In the genomic region with DNA sequence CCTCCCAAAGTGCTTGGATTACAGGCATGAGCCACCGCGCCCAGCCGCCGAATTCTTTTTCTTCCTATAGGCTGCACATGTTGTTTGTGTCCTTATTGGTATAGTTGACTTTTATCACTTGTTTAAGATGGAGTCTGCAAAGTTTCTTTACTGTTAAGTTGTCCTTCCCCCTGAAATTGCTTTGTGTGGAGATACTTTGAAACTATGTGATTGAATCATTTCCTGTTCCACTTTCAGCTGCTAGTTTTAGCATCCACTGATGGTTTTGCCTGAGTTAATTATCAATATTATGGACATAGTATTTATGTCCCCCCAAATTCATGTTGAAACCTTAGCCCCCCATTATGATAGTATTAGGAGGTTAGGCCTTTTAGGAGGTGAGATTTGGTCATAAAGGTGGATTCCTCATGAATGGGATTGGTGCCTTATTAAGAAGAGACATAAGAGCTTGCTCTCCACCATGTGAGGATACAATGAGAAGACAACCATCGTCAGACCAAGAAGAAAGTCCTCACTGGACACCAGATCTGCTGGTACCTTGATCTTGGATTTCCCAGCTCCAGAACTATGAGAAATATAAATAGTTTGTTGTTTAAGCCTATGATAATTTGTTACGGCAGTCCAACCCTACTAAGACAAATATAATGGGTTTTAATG, we compare ENCODE assay signal across 11 cellular contexts. TPM values are rescaled to one million over a fixed set of nuclear protein-coding genes. Genes with fewer than 3 reads are reported as not detected.
DNase-seq lines count a peak whose midpoint lies in the region; ATAC-seq, FAIRE-seq and TF ChIP-seq lines count a peak whose summit lies in the region.
"Had no signal": no experiment of that assay in that cellular context is flagged by ENCODE, and none has a peak within 500 bp of the region (broad histone marks: within the 10 kb centered on the region; RNA-seq: fewer than 3 reads in every experiment).

No MANE protein-coding gene starts in this region.

- CTCF ChIA-PET in activated CD8-positive, alpha-beta T cell treated with anti-CD3 and anti-CD28 coated beads for 36 hours (lab: Charles Lee) = interaction anchor here (0.6 to 1.3 kb wide), 3 partner anchors 8 to 31 kb away, joined by 3 to 8 read pairs (median 4); no protein-coding TSS in a partner anchor

- H2AFZ ChIP-seq in trophoblast cell (ENCODE audit: insufficient read depth, low read length, poor library complexity) = no peak overlapping the region

- H3K4me1 Mint-ChIP-seq in activated CD8-positive, alpha-beta T cell treated with anti-CD3 and anti-CD28 coated beads for 36 hours (ENCODE audit: low read depth) = peaks cover 48% of the 10 kb centered on the region
- H3K4me1 Mint-ChIP-seq in glutamatergic neuron (ENCODE audit: low read depth, unreplicated experiment) = peaks cover 7% of the 10 kb centered on the region

- no peak overlapping the region for H2BK5ac ChIP-seq in trophoblast cell (ENCODE audit: low read depth, low read length, poor library complexity)

- peak; percentile 5 for FAIRE-seq in GM12891 (lab: Jason Lieb, UNC)

- TF ChIP-seq POLR2A in GM12891 (IDR thresholded peaks at IDR 0.05; ENCODE audit: low read depth, low read length) = no peak

- no CpG with 5 or more reads among the region's 6 CpGs for WGBS in trophoblast cell (ENCODE audit: extremely low coverage, insufficient coverage, insufficient read length)

- H3K23ac ChIP-seq in trophoblast cell (ENCODE audit: low read length) = no peak overlapping the region

- no peak overlapping the region for H3K4me3 ChIP-seq in trophoblast cell (ENCODE audit: low read depth, low read length)
- H3K4me3 ChIP-seq: adrenal gland, sigmoid colon had no signal

- DNase-seq in GM12891 (ENCODE audit: insufficient read length, low spot score) = no peak
- DNase-seq in activated CD8-positive, alpha-beta T cell treated with anti-CD3 and anti-CD28 coated beads for 36 hours = peak; percentile 8
- no peak for DNase-seq in activated CD4-positive, alpha-beta T cell treated with anti-CD3 and anti-CD28 coated beads for 1 hour
- DNase-seq in HK-2 (ENCODE audit: unreplicated experiment) = no peak
- no peak for DNase-seq in trophoblast cell
- DNase-seq in glutamatergic neuron = no peak
- DNase-seq: adrenal gland, mammary epithelial cell, sigmoid colon had no signal

- peaks cover 37% of the 10 kb centered on the region for H3K36me3 Mint-ChIP-seq in activated CD8-positive, alpha-beta T cell treated with anti-CD3 and anti-CD28 coated beads for 36 hours (ENCODE audit: low read depth)
- peaks cover 4% of the 10 kb centered on the region for H3K36me3 Mint-ChIP-seq in glutamatergic neuron (ENCODE audit: unreplicated experiment)

- peak overlapping the region; percentile 16 for H3K4me3 Mint-ChIP-seq in activated CD8-positive, alpha-beta T cell treated with anti-CD3 and anti-CD28 coated beads for 36 hours
- no peak overlapping the region for H3K4me3 Mint-ChIP-seq in glutamatergic neuron (ENCODE audit: unreplicated experiment)

- no peak overlapping the region for H3K14ac ChIP-seq in trophoblast cell (ENCODE audit: low read length)

- H3K9me3 Mint-ChIP-seq in activated CD8-positive, alpha-beta T cell treated with anti-CD3 and anti-CD28 coated beads for 36 hours = peaks cover 1% of the 10 kb centered on the region
- no peaks in the 10 kb centered on the region for H3K9me3 Mint-ChIP-seq in glutamatergic neuron (ENCODE audit: unreplicated experiment)

- no peak overlapping the region for H2AK5ac ChIP-seq in trophoblast cell (ENCODE audit: low read length)

- peaks cover 0 to 2% of the 10 kb centered on the region in 2 experiments for H3K36me3 ChIP-seq in trophoblast cell (ENCODE audit: control insufficient read depth in 1 of 2, insufficient read depth in 2 of 2, low read length in 2 of 2)
- H3K36me3 ChIP-seq: adrenal gland had no signal

- ATAC-seq in GM19455 (IDR thresholded peaks at IDR 0.05; ENCODE audit: unreplicated experiment) (peak; percentile 51), HG03095 (IDR thresholded peaks at IDR 0.05; ENCODE audit: unreplicated experiment) (peak; percentile 80)
- peak; percentile 73 for ATAC-seq in activated CD8-positive, alpha-beta T cell treated with anti-CD3 and anti-CD28 coated beads for 36 hours

- no peak overlapping the region for H3K4me2 ChIP-seq in trophoblast cell (ENCODE audit: low read length)

- POLR2A ChIA-PET in activated CD8-positive, alpha-beta T cell treated with anti-CD3 and anti-CD28 coated beads for 36 hours (lab: Charles Lee) = no interaction called here

- no peaks in the 10 kb centered on the region for H3K9me3 ChIP-seq in trophoblast cell (ENCODE audit: insufficient read depth, low read depth, low read length)
- H3K9me3 ChIP-seq: adrenal gland, sigmoid colon had no signal

- H3K79me1 ChIP-seq in trophoblast cell (ENCODE audit: low read length) = no peaks in the 10 kb centered on the region

- no peak overlapping the region for H3K27ac ChIP-seq in trophoblast cell (ENCODE audit: low read depth, low read length)
- H3K27ac ChIP-seq: adrenal gland, sigmoid colon had no signal

- H4K12ac ChIP-seq in trophoblast cell (ENCODE audit: low read depth, low read length) = no peak overlapping the region

- no peak overlapping the region for H2BK120ac ChIP-seq in trophoblast cell (ENCODE audit: insufficient read depth, low read length, poor library complexity)

- H3K4ac ChIP-seq in trophoblast cell (ENCODE audit: low read depth, low read length) = no peak overlapping the region

- no peaks in the 10 kb centered on the region for H3K79me2 ChIP-seq in trophoblast cell (ENCODE audit: control insufficient read depth, insufficient read depth, low read length, poor library complexity)

- TF ChIP-seq CTCF in activated CD8-positive, alpha-beta T cell treated with anti-CD3 and anti-CD28 coated beads for 36 hours (IDR thresholded peaks at IDR 0.05) = no peak
- no peak for TF ChIP-seq CTCF in glutamatergic neuron (IDR thresholded peaks at IDR 0.05; ENCODE audit: partially characterized antibody, unreplicated experiment)

- no peaks in the 10 kb centered on the region for H3K4me1 ChIP-seq in trophoblast cell (ENCODE audit: control insufficient read depth in 1 of 2, insufficient read depth in 2 of 2, low read length in 2 of 2)
- H3K4me1 ChIP-seq: adrenal gland had no signal

- no peak overlapping the region for H3K18ac ChIP-seq in trophoblast cell (ENCODE audit: low read length)

- no peaks in the 10 kb centered on the region for H3K27me3 Mint-ChIP-seq in activated CD8-positive, alpha-beta T cell treated with anti-CD3 and anti-CD28 coated beads for 36 hours
- H3K27me3 Mint-ChIP-seq in glutamatergic neuron (ENCODE audit: unreplicated experiment) = no peaks in the 10 kb centered on the region

- intact Hi-C loops in activated CD8-positive, alpha-beta T cell treated with anti-CD3 and anti-CD28 coated beads for 36 hours (cut with micrococcal nuclease) = no loop called here

- H4K8ac ChIP-seq in trophoblast cell (ENCODE audit: low read depth, low read length) = no peak overlapping the region

- H2BK12ac ChIP-seq in trophoblast cell (ENCODE audit: low read length) = no peak overlapping the region

- no peaks in the 10 kb centered on the region for H3K27me3 ChIP-seq in trophoblast cell (ENCODE audit: insufficient read depth, low read length)
- H3K27me3 ChIP-seq: adrenal gland, sigmoid colon had no signal

- no peak overlapping the region for H4K91ac ChIP-seq in trophoblast cell (ENCODE audit: low read depth, low read length)

- H3K9ac ChIP-seq in trophoblast cell (ENCODE audit: low read length) = no peak overlapping the region

- peak overlapping the region; percentile 85 for H3K27ac Mint-ChIP-seq in activated CD8-positive, alpha-beta T cell treated with anti-CD3 and anti-CD28 coated beads for 36 hours
- no peak overlapping the region for H3K27ac Mint-ChIP-seq in glutamatergic neuron (ENCODE audit: unreplicated experiment)

TF ChIP-seq in GM12891, 5 proteins besides CTCF, POLR2A, EP300 and RAD21:
- no peak for TF ChIP-seq POLR2AphosphoS5 (IDR thresholded peaks at IDR 0.05; ENCODE audit: low read depth, low read length)

RNA-seq across cellular contexts. Expression of a gene that starts 34.9 kb away (rescaled TPM):
- polyA plus RNA-seq in GM12891 (2012; ENCODE audit: low read depth, missing spikeins) = 64.9 TPM
- total RNA-seq in activated CD8-positive, alpha-beta T cell treated with anti-CD3 and anti-CD28 coated beads for 36 hours = 10 to 100 TPM; 73.2 to 76.1 TPM
- polyA plus RNA-seq in trophoblast cell (2013) = 38.4 and 42.0 TPM in 2 replicates
- total RNA-seq in glutamatergic neuron (ENCODE audit: unreplicated experiment) = 64.4 TPM

RNA-seq across cellular contexts. Expression of a gene that starts 35.0 kb away (rescaled TPM):
- 66.0 TPM for polyA plus RNA-seq in GM12891 (2012; ENCODE audit: low read depth, missing spikeins)
- 10 to 100 TPM; 77.0 to 81.3 TPM for total RNA-seq in activated CD8-positive, alpha-beta T cell treated with anti-CD3 and anti-CD28 coated beads for 36 hours
- polyA plus RNA-seq in trophoblast cell (2013) = 61.9 and 62.5 TPM in 2 replicates
- 43.2 TPM for total RNA-seq in glutamatergic neuron (ENCODE audit: unreplicated experiment)
